In genomic region chr22:41831828-41832552, GRCh38 we compare ENCODE assay signal across 7 cellular contexts. TPM values are rescaled to one million over a fixed set of nuclear protein-coding genes. Genes with fewer than 3 reads are reported as not detected.
DNase-seq lines count a peak whose midpoint lies in the region; ATAC-seq, FAIRE-seq and TF ChIP-seq lines count a peak whose summit lies in the region.

No MANE protein-coding gene starts in this region.

- no peak for TF ChIP-seq CTCF in coronary artery (IDR thresholded peaks at IDR 0.05)

- POLR2A ChIA-PET in HEK293T (lab: Yijun Ruan, JAX) = interaction anchor here (0.6 to 3.5 kb wide), 19 partner anchors 9 to 451 kb away, joined by 3 to 35 read pairs (median 4); partner anchors contain the start of genes CCDC134, CENPM, SNU13 and TEF

- peaks cover 20% of the 10 kb centered on the region for H3K36me3 Mint-ChIP-seq in natural killer cell treated with Interleukin-12 subunit alpha and Interleukin-12 subunit beta and Interleukin-15 and Interleukin-18, amount 100 ng/mL, for 72 hours

- H3K27me3 ChIP-seq in MG63 = no peaks in the 10 kb centered on the region

- peak overlapping the region; percentile 99 to 100 for H3K27ac Mint-ChIP-seq in natural killer cell treated with Interleukin-12 subunit alpha and Interleukin-12 subunit beta and Interleukin-15 and Interleukin-18, amount 100 ng/mL, for 72 hours

- peak overlapping the region; percentile 72 for H3K4me3 ChIP-seq in MG63
- H3K4me3 ChIP-seq in coronary artery = peak overlapping the region; percentile 94

- peaks cover 24% of the 10 kb centered on the region for H3K36me3 ChIP-seq in MG63

- H3K9me3 Mint-ChIP-seq in natural killer cell treated with Interleukin-12 subunit alpha and Interleukin-12 subunit beta and Interleukin-15 and Interleukin-18, amount 100 ng/mL, for 72 hours = no peaks in the 10 kb centered on the region

- peak overlapping the region; percentile 96 for H3K4me3 Mint-ChIP-seq in natural killer cell treated with Interleukin-12 subunit alpha and Interleukin-12 subunit beta and Interleukin-15 and Interleukin-18, amount 100 ng/mL, for 72 hours

- H3K9me3 ChIP-seq in MG63 = no peaks in the 10 kb centered on the region

- peak overlapping the region; percentile 90 to 91 for H3K27ac ChIP-seq in coronary artery

- H3K4me1 Mint-ChIP-seq in natural killer cell treated with Interleukin-12 subunit alpha and Interleukin-12 subunit beta and Interleukin-15 and Interleukin-18, amount 100 ng/mL, for 72 hours (ENCODE audit: low read depth in 2 of 2) = peaks cover 43 to 46% of the 10 kb centered on the region in 2 donors

- peak; percentile 9 for FAIRE-seq in GM18507 (lab: Jason Lieb, UNC)

- DNase-seq in GM18507 (ENCODE audit: extremely low spot score, insufficient read length, low read depth) (no peak), MG63 (no peak), coronary artery (ENCODE audit: low spot score) (no peak), SHP77 treated with DMSO at 0.1 percent for 48 hours (lab: John Stamatoyannopoulos, UW) (no peak), cerebellar nuclear complex (lab: John Stamatoyannopoulos, UW) (no peak), HEK293T (ENCODE audit: extremely low spot score) (no peak)
- no peak for DNase-seq in natural killer cell treated with Interleukin-12 subunit alpha and Interleukin-12 subunit beta and Interleukin-15 and Interleukin-18, amount 100 ng/mL, for 72 hours (ENCODE audit: low spot score)

- no peaks in the 10 kb centered on the region for H3K27me3 Mint-ChIP-seq in natural killer cell treated with Interleukin-12 subunit alpha and Interleukin-12 subunit beta and Interleukin-15 and Interleukin-18, amount 100 ng/mL, for 72 hours

- CTCF ChIA-PET in HEK293T (lab: Yijun Ruan, JAX) = interaction anchor here (1.3 to 1.4 kb wide), 2 partner anchors 25 to 94 kb away, joined by 4 to 6 read pairs; no protein-coding TSS in a partner anchor

- ATAC-seq in natural killer cell treated with Interleukin-12 subunit alpha and Interleukin-12 subunit beta and Interleukin-15 and Interleukin-18, amount 100 ng/mL, for 72 hours = no peak

TF ChIP-seq in HEK293T, 16 proteins besides CTCF, POLR2A, EP300 and RAD21:
- TF ChIP-seq BHLHE40 (IDR thresholded peaks at IDR 0.05; ENCODE audit: borderline replicate concordance) (no peak), CTBP1 (IDR thresholded peaks at IDR 0.05; ENCODE audit: borderline replicate concordance) (no peak), FOXA1 (IDR thresholded peaks at IDR 0.05) (no peak), SP1 (IDR thresholded peaks at IDR 0.05) (no peak), L3MBTL2 (conservative IDR thresholded peaks at IDR 0.05) (no peak; the same call in 1 of the 2 replicates), ZNF384 (IDR thresholded peaks at IDR 0.05) (no peak)

RNA-seq across cellular contexts. Expression of gene SREBF2, which starts 0.9 kb away (rescaled TPM):
- total RNA-seq in MG63 (2014; rRNA removed; shearing (Covaris generic); ENCODE audit: low replicate concordance) = 15.0 and 26.5 TPM in 2 replicates
- 100 to 1,000 TPM; 205 to 211 TPM for total RNA-seq in natural killer cell treated with Interleukin-12 subunit alpha and Interleukin-12 subunit beta and Interleukin-15 and Interleukin-18, amount 100 ng/mL, for 72 hours

RNA-seq across cellular contexts. Expression of gene CCDC134, which starts 31.5 kb away (rescaled TPM):
- total RNA-seq in MG63 (2014; rRNA removed; shearing (Covaris generic); ENCODE audit: low replicate concordance) = 2.7 and 14.0 TPM in 2 replicates
- 10 to 100 TPM; 25.1 to 26.3 TPM for total RNA-seq in natural killer cell treated with Interleukin-12 subunit alpha and Interleukin-12 subunit beta and Interleukin-15 and Interleukin-18, amount 100 ng/mL, for 72 hours
